7 cellular contexts compared by ENCODE assay signal in the genomic region with DNA sequence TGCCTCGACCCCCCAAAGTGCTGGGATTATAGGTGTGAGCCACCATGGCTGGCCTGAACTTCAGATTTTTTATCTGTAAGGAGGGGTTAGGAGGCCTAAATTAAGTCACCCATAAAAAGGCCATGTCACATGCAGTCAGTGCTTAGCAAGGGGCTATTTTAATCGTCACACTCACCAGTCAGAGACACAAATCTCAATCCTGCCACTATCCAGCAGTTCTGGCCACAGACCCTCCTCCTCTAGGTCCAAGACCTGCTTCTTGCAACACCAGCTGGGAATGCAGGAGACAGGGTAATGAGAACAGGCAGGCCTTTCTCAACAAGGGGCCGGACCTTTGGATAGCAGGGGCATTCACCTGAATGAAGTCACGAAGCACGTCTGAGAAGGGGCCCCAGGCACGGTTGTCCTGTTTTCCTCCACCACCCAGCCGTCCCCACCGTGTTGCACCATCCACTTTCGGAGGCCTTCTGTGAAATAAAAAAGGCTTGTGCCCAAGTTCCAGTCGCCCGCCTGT. TPM values are rescaled to one million over a fixed set of nuclear protein-coding genes. Genes with fewer than 3 reads are reported as not detected.
DNase-seq lines count a peak whose midpoint lies in the region; ATAC-seq and TF ChIP-seq lines count a peak whose summit lies in the region.

No MANE protein-coding gene starts in this region.

- peak overlapping the region; percentile 52 for H2AFZ ChIP-seq in HCT116 (ENCODE audit: low read depth, low read length, poor library complexity, severe bottlenecking)

- H3K27me3 ChIP-seq in HCT116 (ENCODE audit: insufficient read depth, low read length) (no peaks in the 10 kb centered on the region), iPS-15b (ENCODE audit: control insufficient read depth, insufficient read depth, low read length) (no peaks in the 10 kb centered on the region)

- peaks cover 29% of the 10 kb centered on the region for H3K27me3 Mint-ChIP-seq in activated CD8-positive, alpha-beta T cell treated with anti-CD3 and anti-CD28 coated beads, Interleukin-2, amount 10 ng/mL, durations not matched to agents 7 days and 5 days (ENCODE audit: low read depth)
- H3K27me3 Mint-ChIP-seq in stimulated activated memory B cell treated with anti-CD40 and anti-IgM and Interleukin-4, amounts not matched to agents 10 μg/mL and 1 μg/mL and 100 μg/mL, for 72 hours, result peaks cover 58% of the 10 kb centered on the region

- peaks cover 0 to 10% of the 10 kb centered on the region in 2 experiments; a peak in 1 of 4 replicates for H3K9me3 ChIP-seq in HCT116 (ENCODE audit: control insufficient read depth in 1 of 2, insufficient read depth in 1 of 2, low read depth in 1 of 2, low read length in 2 of 2)
- H3K9me3 ChIP-seq in iPS-15b (ENCODE audit: control insufficient read depth, insufficient read depth, low read length), result no peaks in the 10 kb centered on the region

- H3K4me1 ChIP-seq in HCT116 (ENCODE audit: control insufficient read depth in 1 of 2, insufficient read depth in 2 of 2, low read length in 2 of 2) (peaks cover 24 to 35% of the 10 kb centered on the region in 2 experiments), iPS-15b (ENCODE audit: control insufficient read depth, insufficient read depth, low read length) (peaks cover 3% of the 10 kb centered on the region)

- CTCF ChIA-PET in HCT116 (lab: Charles Lee), result interaction anchor here (1.4 kb wide), 1 partner anchor 55 kb away, joined by 5 read pairs; a partner anchor contains a TSS
- CTCF ChIA-PET in activated CD8-positive, alpha-beta T cell treated with anti-CD3 and anti-CD28 coated beads, Interleukin-2, amount 10 ng/mL, durations not matched to agents 7 days and 5 days (lab: Charles Lee), result no interaction called here

- RAD21 ChIA-PET in HCT116 (lab: Charles Lee; ENCODE audit: low non-redundant PET in 1 of 2, low total read pairs in 2 of 2, uncharacterized antibody in 2 of 2, unreplicated experiment in 2 of 2), result no interaction called here

- no peaks in the 10 kb centered on the region for H3K36me3 Mint-ChIP-seq in activated CD8-positive, alpha-beta T cell treated with anti-CD3 and anti-CD28 coated beads, Interleukin-2, amount 10 ng/mL, durations not matched to agents 7 days and 5 days (ENCODE audit: low read depth)
- H3K36me3 Mint-ChIP-seq in stimulated activated memory B cell treated with anti-CD40 and anti-IgM and Interleukin-4, amounts not matched to agents 10 μg/mL and 1 μg/mL and 100 μg/mL, for 72 hours, result no peaks in the 10 kb centered on the region

- no peaks in the 10 kb centered on the region for H3K9me3 Mint-ChIP-seq in activated CD8-positive, alpha-beta T cell treated with anti-CD3 and anti-CD28 coated beads, Interleukin-2, amount 10 ng/mL, durations not matched to agents 7 days and 5 days (ENCODE audit: insufficient read depth)
- H3K9me3 Mint-ChIP-seq in stimulated activated memory B cell treated with anti-CD40 and anti-IgM and Interleukin-4, amounts not matched to agents 10 μg/mL and 1 μg/mL and 100 μg/mL, for 72 hours, result peaks cover 3% of the 10 kb centered on the region

- no peaks in the 10 kb centered on the region for H3K9me2 ChIP-seq in HCT116 (ENCODE audit: insufficient read depth)

- ATAC-seq in HCT116 (peak; percentile 4), GM18861 (IDR thresholded peaks at IDR 0.05; ENCODE audit: unreplicated experiment) (no peak), HG03095 (IDR thresholded peaks at IDR 0.05; ENCODE audit: unreplicated experiment) (no peak)
- ATAC-seq in activated CD8-positive, alpha-beta T cell treated with anti-CD3 and anti-CD28 coated beads, Interleukin-2, amount 10 ng/mL, durations not matched to agents 7 days and 5 days, result no peak
- ATAC-seq in stimulated activated memory B cell treated with anti-CD40 and anti-IgM and Interleukin-4, amounts not matched to agents 10 μg/mL and 1 μg/mL and 100 μg/mL, for 72 hours, result no peak

- intact Hi-C loops in HCT116 (cut with micrococcal nuclease), result no loop called here

- DNase-seq in HCT116 (ENCODE audit: low read depth, low spot score), result no peak
- DNase-seq in activated CD8-positive, alpha-beta T cell treated with anti-CD3 and anti-CD28 coated beads, Interleukin-2, amount 10 ng/mL, durations not matched to agents 7 days and 5 days, result no peak
- DNase-seq in NCI-H1105 (lab: John Stamatoyannopoulos, UW), result no peak

- peak; percentile 26 for TF ChIP-seq POLR2A in HCT116 (IDR thresholded peaks at IDR 0.05; ENCODE audit: borderline replicate concordance, extremely low read depth, insufficient read depth, insufficient read length)

- peaks cover 11% of the 10 kb centered on the region for H3K4me1 Mint-ChIP-seq in activated CD8-positive, alpha-beta T cell treated with anti-CD3 and anti-CD28 coated beads, Interleukin-2, amount 10 ng/mL, durations not matched to agents 7 days and 5 days (ENCODE audit: low read depth)
- peaks cover 13% of the 10 kb centered on the region for H3K4me1 Mint-ChIP-seq in stimulated activated memory B cell treated with anti-CD40 and anti-IgM and Interleukin-4, amounts not matched to agents 10 μg/mL and 1 μg/mL and 100 μg/mL, for 72 hours

- H3K4me3 ChIP-seq in HCT116 (replicated peaks in 1 of 2; ENCODE audit: low read depth in 1 of 2, low read length in 2 of 2) (peak overlapping the region; percentile 51 to 65), iPS-15b (ENCODE audit: low read depth, low read length) (peak overlapping the region; percentile 70)

- H3K27ac Mint-ChIP-seq in activated CD8-positive, alpha-beta T cell treated with anti-CD3 and anti-CD28 coated beads, Interleukin-2, amount 10 ng/mL, durations not matched to agents 7 days and 5 days, result no peak overlapping the region
- no peak overlapping the region for H3K27ac Mint-ChIP-seq in stimulated activated memory B cell treated with anti-CD40 and anti-IgM and Interleukin-4, amounts not matched to agents 10 μg/mL and 1 μg/mL and 100 μg/mL, for 72 hours

- H3K36me3 ChIP-seq in HCT116 (ENCODE audit: control insufficient read depth in 1 of 2, insufficient read depth in 2 of 2, low read length in 2 of 2) (peaks cover 0 to 4% of the 10 kb centered on the region in 2 experiments; a peak in 1 of 4 replicates), iPS-15b (ENCODE audit: control insufficient read depth, insufficient read depth, low read length) (peaks cover 10% of the 10 kb centered on the region)

- no peak for TF ChIP-seq RAD21 in HCT116 (IDR thresholded peaks at IDR 0.05; ENCODE audit: low read depth)

- H3K79me2 ChIP-seq in HCT116 (ENCODE audit: insufficient read depth, low read length), result no peaks in the 10 kb centered on the region

- TSS peak; percentile 91 for BruUV-seq in HCT116 (replicated peaks; lab: Mats Ljungman, UMichigan)

- H4K20me1 ChIP-seq in HCT116 (ENCODE audit: insufficient read depth), result no peaks in the 10 kb centered on the region

- H3K4me3 Mint-ChIP-seq in activated CD8-positive, alpha-beta T cell treated with anti-CD3 and anti-CD28 coated beads, Interleukin-2, amount 10 ng/mL, durations not matched to agents 7 days and 5 days, result peak overlapping the region; percentile 53
- peak overlapping the region; percentile 80 for H3K4me3 Mint-ChIP-seq in stimulated activated memory B cell treated with anti-CD40 and anti-IgM and Interleukin-4, amounts not matched to agents 10 μg/mL and 1 μg/mL and 100 μg/mL, for 72 hours

- H3K4me2 ChIP-seq in HCT116 (ENCODE audit: low read length), result peak overlapping the region; percentile 93

- POLR2A ChIA-PET in HCT116 (lab: Charles Lee), result interaction anchor here (0.6 to 1.0 kb wide), 5 partner anchors 10 to 101 kb away, joined by 3 to 7 read pairs (median 4); a partner anchor contains a TSS
- POLR2A ChIA-PET in activated CD8-positive, alpha-beta T cell treated with anti-CD3 and anti-CD28 coated beads, Interleukin-2, amount 10 ng/mL, durations not matched to agents 7 days and 5 days (lab: Charles Lee), result no interaction called here

- H3K9ac ChIP-seq in HCT116 (ENCODE audit: low read length) (peak overlapping the region; percentile 70), iPS-15b (ENCODE audit: low read depth, low read length) (peak overlapping the region; percentile 19)

- peak overlapping the region; percentile 100 for H3K27ac ChIP-seq in HCT116 (ENCODE audit: low read depth, low read length)

- no peak for TF ChIP-seq CTCF in HCT116 (IDR thresholded peaks at IDR 0.05 in 2 of 3, conservative IDR thresholded peaks at IDR 0.05 in 1 of 3; ENCODE audit: borderline replicate concordance in 1 of 3, insufficient read depth in 1 of 3, low read depth in 2 of 3, low read length in 2 of 3)

TF ChIP-seq in HCT116, 20 proteins besides CTCF, POLR2A, EP300 and RAD21:
- TF ChIP-seq, protein P1, sequence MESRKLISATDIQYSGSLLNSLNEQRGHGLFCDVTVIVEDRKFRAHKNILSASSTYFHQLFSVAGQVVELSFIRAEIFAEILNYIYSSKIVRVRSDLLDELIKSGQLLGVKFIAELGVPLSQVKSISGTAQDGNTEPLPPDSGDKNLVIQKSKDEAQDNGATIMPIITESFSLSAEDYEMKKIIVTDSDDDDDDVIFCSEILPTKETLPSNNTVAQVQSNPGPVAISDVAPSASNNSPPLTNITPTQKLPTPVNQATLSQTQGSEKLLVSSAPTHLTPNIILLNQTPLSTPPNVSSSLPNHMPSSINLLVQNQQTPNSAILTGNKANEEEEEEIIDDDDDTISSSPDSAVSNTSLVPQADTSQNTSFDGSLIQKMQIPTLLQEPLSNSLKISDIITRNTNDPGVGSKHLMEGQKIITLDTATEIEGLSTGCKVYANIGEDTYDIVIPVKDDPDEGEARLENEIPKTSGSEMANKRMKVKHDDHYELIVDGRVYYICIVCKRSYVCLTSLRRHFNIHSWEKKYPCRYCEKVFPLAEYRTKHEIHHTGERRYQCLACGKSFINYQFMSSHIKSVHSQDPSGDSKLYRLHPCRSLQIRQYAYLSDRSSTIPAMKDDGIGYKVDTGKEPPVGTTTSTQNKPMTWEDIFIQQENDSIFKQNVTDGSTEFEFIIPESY (IDR thresholded peaks at IDR 0.05; ENCODE audit: extremely low read depth, insufficient replicate concordance, low read length), result no peak
- TF ChIP-seq SP1 (IDR thresholded peaks at IDR 0.05; ENCODE audit: low read depth) (0 out of 2 replicates have a peak, but pooled peaks have one; percentile 32), POLR2AphosphoS5 (IDR thresholded peaks at IDR 0.05; ENCODE audit: low read depth, low read length) (peak; percentile 77)
TF ChIP-seq in HCT116: peak in this region for 2.

RNA-seq across cellular contexts. Expression of a gene that starts 1.4 kb away (rescaled TPM):
- total RNA-seq in HCT116 (2021; ENCODE audit: unreplicated experiment), result 16.4 TPM
- polyA plus RNA-seq in HCT116 (2012), result 17.8 and 22.1 TPM in 2 replicates
- not detected for total RNA-seq in activated CD8-positive, alpha-beta T cell treated with anti-CD3 and anti-CD28 coated beads, Interleukin-2, amount 10 ng/mL, durations not matched to agents 7 days and 5 days

RNA-seq across cellular contexts. Expression of a gene that starts 53.3 kb away (rescaled TPM):
- 4.7 TPM for total RNA-seq in HCT116 (2021; ENCODE audit: unreplicated experiment)
- 5.5 and 6.0 TPM in 2 replicates for polyA plus RNA-seq in HCT116 (2012)
- not detected for total RNA-seq in activated CD8-positive, alpha-beta T cell treated with anti-CD3 and anti-CD28 coated beads, Interleukin-2, amount 10 ng/mL, durations not matched to agents 7 days and 5 days

RNA-seq across cellular contexts. Expression of a gene that starts 55.4 kb away (rescaled TPM):
- total RNA-seq in HCT116 (2021; ENCODE audit: unreplicated experiment), result 18.5 TPM
- 10.9 and 11.3 TPM in 2 replicates for polyA plus RNA-seq in HCT116 (2012)
- not detected for total RNA-seq in activated CD8-positive, alpha-beta T cell treated with anti-CD3 and anti-CD28 coated beads, Interleukin-2, amount 10 ng/mL, durations not matched to agents 7 days and 5 days

Comparison
In these comparisons a context has a peak if more than half of its experiments do, and no peak if none do; other contexts are left out.
1. RNA of a gene that starts 1.4 kb away (total RNA-seq): 16.4 TPM in HCT116 (single experiment); not detected in activated CD8-positive, alpha-beta T cell treated with anti-CD3 and anti-CD28 coated beads, Interleukin-2, amount 10 ng/mL, durations not matched to agents 7 days and 5 days; every median in the first group is over 10 times any median in the second.
2. RNA of a gene that starts 55.4 kb away (total RNA-seq): 18.5 TPM in HCT116 (single experiment); not detected in activated CD8-positive, alpha-beta T cell treated with anti-CD3 and anti-CD28 coated beads, Interleukin-2, amount 10 ng/mL, durations not matched to agents 7 days and 5 days; every median in the first group is over 10 times any median in the second.